In the genomic region with DNA sequence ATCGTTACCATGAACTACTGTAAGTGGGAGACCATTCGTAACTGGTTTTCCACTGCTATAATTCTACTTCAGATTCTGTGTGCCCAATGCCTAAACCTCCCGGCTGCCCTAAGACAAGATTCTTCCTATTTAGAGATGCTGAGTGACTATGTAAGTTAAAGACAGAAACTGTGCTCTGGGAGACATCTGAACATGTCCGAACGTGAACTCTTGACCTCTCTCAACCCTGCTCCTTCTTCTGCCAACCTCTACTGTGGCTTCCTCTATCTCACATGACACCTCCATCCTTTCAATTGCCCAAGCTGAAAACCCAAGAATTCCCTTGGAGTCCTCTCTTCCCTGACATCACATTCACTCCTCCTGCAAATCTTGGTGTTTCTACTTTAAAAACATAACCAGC, we compare ENCODE assay signal across 23 cellular contexts.
"Had no signal": no experiment of that assay in that cellular context is flagged by ENCODE, and none has a peak within 500 bp of the region (broad histone marks: within the 10 kb centered on the region; RNA-seq: fewer than 3 reads in every experiment).

No MANE protein-coding gene starts in this region.

- H3K27me3 Mint-ChIP-seq: activated B cell treated with CpG ODN at 0.5 μM for 24 hours; activated CD4-positive, alpha-beta memory T cell treated with anti-CD3 and anti-CD28 coated beads for 36 hours; activated CD4-positive, alpha-beta T cell treated with anti-CD3 and anti-CD28 coated beads for 36 hours; activated naive CD8-positive, alpha-beta T cell treated with anti-CD3 and anti-CD28 coated beads, Interleukin-2, amount 10 ng/mL, durations not matched to agents 7 days and 5 days; memory B cell; natural killer cell treated with Interleukin-12 subunit alpha and Interleukin-12 subunit beta and Interleukin-15 and Interleukin-18, amount 100 ng/mL, for 72 hours; stimulated activated naive B cell treated with anti-CD40 and anti-IgM and Interleukin-4, amounts not matched to agents 10 μg/mL and 1 μg/mL and 100 μg/mL, for 72 hours had no signal

- H3K27ac ChIP-seq: epithelial cell of prostate, gastroesophageal sphincter, upper lobe of left lung had no signal

- H3K36me3 Mint-ChIP-seq: natural killer cell treated with Interleukin-12 subunit alpha and Interleukin-12 subunit beta and Interleukin-15 and Interleukin-18, amount 100 ng/mL, for 72 hours had no signal

- H3K4me1 Mint-ChIP-seq: activated B cell treated with CpG ODN at 0.5 μM for 24 hours had no signal

- H3K4me1 ChIP-seq: upper lobe of left lung had no signal

- H3K27ac Mint-ChIP-seq: activated B cell treated with CpG ODN at 0.5 μM for 24 hours; activated CD4-positive, alpha-beta memory T cell treated with anti-CD3 and anti-CD28 coated beads for 36 hours; activated naive CD4-positive, alpha-beta T cell treated with anti-CD3 and anti-CD28 coated beads for 36 hours; activated naive CD8-positive, alpha-beta T cell treated with anti-CD3 and anti-CD28 coated beads, Interleukin-2, amount 10 ng/mL, durations not matched to agents 7 days and 5 days; stimulated activated naive B cell treated with anti-CD40 and anti-IgM and Interleukin-4, amounts not matched to agents 10 μg/mL and 1 μg/mL and 100 μg/mL, for 72 hours had no signal

- H3K4me3 ChIP-seq: gastroesophageal sphincter, upper lobe of left lung had no signal

- H3K27me3 ChIP-seq: gastroesophageal sphincter, upper lobe of left lung had no signal

- ATAC-seq: activated CD4-positive, alpha-beta T cell treated with anti-CD3 and anti-CD28 coated beads for 36 hours; gastroesophageal sphincter; left cardiac atrium; natural killer cell treated with Interleukin-12 subunit alpha and Interleukin-12 subunit beta and Interleukin-15 and Interleukin-18, amount 100 ng/mL, for 72 hours; sciatic nerve had no signal

- FAIRE-seq: islet of Langerhans, small intestine had no signal

- H3K9me3 Mint-ChIP-seq: activated B cell treated with CpG ODN at 0.5 μM for 24 hours; memory B cell; natural killer cell treated with Interleukin-12 subunit alpha and Interleukin-12 subunit beta and Interleukin-15 and Interleukin-18, amount 100 ng/mL, for 72 hours had no signal

- DNase-seq: activated B cell treated with CpG ODN at 0.5 μM for 24 hours; activated CD4-positive, alpha-beta memory T cell treated with anti-CD3 and anti-CD28 coated beads for 36 hours; activated CD4-positive, alpha-beta T cell treated with anti-CD3 and anti-CD28 coated beads for 36 hours; activated effector memory CD4-positive, alpha-beta T cell treated with Interleukin-2 at 50 U/mL for 16 hours; activated naive CD4-positive, alpha-beta T cell treated with anti-CD3 and anti-CD28 coated beads for 36 hours; activated naive CD8-positive, alpha-beta T cell treated with anti-CD3 and anti-CD28 coated beads, Interleukin-2, amount 10 ng/mL, durations not matched to agents 7 days and 5 days; activated T-cell treated with anti-CD3 and anti-CD28 coated beads, Interleukin-2, amount 50 U/mL, for 48 hours; amniotic stem cell; cortex of kidney; head of caudate nucleus; left cardiac atrium; nucleus accumbens; small intestine; stimulated activated CD4-positive, alpha-beta T cell treated with anti-CD3 and anti-CD28 coated beads, Interleukin-2, amount 100 ng/mL, for 24 hours; stimulated activated naive B cell treated with anti-CD40 and anti-IgM and Interleukin-4, amounts not matched to agents 10 μg/mL and 1 μg/mL and 100 μg/mL, for 72 hours; T-helper 9 cell; upper lobe of left lung had no signal

- H3K4me3 Mint-ChIP-seq: activated B cell treated with CpG ODN at 0.5 μM for 24 hours; activated CD4-positive, alpha-beta memory T cell treated with anti-CD3 and anti-CD28 coated beads for 36 hours; activated CD4-positive, alpha-beta T cell treated with anti-CD3 and anti-CD28 coated beads for 36 hours; activated naive CD4-positive, alpha-beta T cell treated with anti-CD3 and anti-CD28 coated beads for 36 hours; activated naive CD8-positive, alpha-beta T cell treated with anti-CD3 and anti-CD28 coated beads, Interleukin-2, amount 10 ng/mL, durations not matched to agents 7 days and 5 days; memory B cell; natural killer cell treated with Interleukin-12 subunit alpha and Interleukin-12 subunit beta and Interleukin-15 and Interleukin-18, amount 100 ng/mL, for 72 hours; stimulated activated naive B cell treated with anti-CD40 and anti-IgM and Interleukin-4, amounts not matched to agents 10 μg/mL and 1 μg/mL and 100 μg/mL, for 72 hours had no signal

- H3K9me3 ChIP-seq: gastroesophageal sphincter, upper lobe of left lung had no signal
